1 cellular context compared by ENCODE assay signal in the genomic region with DNA sequence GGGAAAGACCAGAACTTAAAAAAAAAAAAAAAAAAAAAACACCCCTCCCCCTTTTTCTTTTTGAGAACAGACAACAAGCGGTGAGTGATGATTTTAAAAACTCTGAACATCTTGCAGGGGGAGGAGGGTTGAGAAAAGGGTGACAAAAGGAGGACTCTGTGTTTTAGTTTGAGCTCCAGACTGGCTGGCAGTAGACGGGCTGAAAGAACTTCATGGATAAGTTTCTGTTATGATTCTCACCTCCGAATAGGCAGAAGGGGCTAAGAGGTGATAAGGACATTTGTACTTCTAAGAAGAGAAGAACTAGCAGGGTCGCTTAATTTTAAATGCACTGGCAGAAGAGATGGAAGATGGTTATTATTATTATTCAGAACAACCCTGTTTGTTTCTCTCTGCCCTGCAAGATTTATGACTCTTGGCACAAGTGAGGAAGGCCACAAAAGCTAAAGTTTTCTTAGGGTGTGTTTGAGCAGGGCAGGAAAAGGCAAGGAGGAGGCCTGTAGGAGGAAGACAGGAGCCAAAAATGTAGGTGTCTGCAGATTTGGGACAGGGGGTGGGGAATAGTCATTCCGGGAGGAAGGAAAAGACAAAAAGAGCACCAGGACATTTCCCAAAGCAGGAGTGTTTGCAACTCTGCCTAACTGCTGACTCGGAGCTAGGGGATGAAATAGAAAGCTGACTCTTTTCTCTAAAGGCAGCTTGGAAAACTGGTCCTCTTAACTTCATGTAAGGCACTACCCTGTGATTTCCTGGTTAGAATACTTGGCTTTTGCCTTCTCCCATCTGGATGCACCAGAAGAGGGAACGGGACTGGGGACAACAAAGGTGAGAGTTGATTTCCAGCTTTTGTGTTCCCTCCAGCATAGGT.
TF ChIP-seq lines count a peak whose summit lies in the region.

No MANE protein-coding gene starts in this region.

TF ChIP-seq in HepG2, 621 proteins besides CTCF, POLR2A, EP300 and RAD21:
- TF ChIP-seq HNRNPUL1 (IDR thresholded peaks at IDR 0.05; ENCODE audit: low read depth, low read length) (no peak), EZH2 (conservative IDR thresholded peaks at IDR 0.05; ENCODE audit: low read depth, low read length) (0 out of 2 replicates have a peak, but pooled peaks have one; percentile 14)
